In genomic region chr13:20359335-20359734, GRCh38 we compare ENCODE assay signal across 9 cellular contexts.
DNase-seq lines count a peak whose midpoint lies in the region; ATAC-seq and TF ChIP-seq lines count a peak whose summit lies in the region.
"Had no signal": no experiment of that assay in that cellular context is flagged by ENCODE, and none has a peak within 500 bp of the region (broad histone marks: within the 10 kb centered on the region; RNA-seq: fewer than 3 reads in every experiment).

No MANE protein-coding gene starts in this region.

- 91% methylated on average over 5 of the region's 5 CpGs for WGBS in prostate gland
- WGBS in right cardiac atrium, result 85% methylated on average over 5 of the region's 5 CpGs

- TF ChIP-seq POLR2A in prostate gland (IDR thresholded peaks at IDR 0.05), result no peak

- H3K27ac ChIP-seq in prostate gland (no peak overlapping the region), right cardiac atrium (ENCODE audit: low read length) (no peak overlapping the region)

- H3K36me3 ChIP-seq in prostate gland, result no peaks in the 10 kb centered on the region

- DNase-seq in AG20443 (ENCODE audit: low spot score) (peak; percentile 82), HPDE6-E6E7 (ENCODE audit: extremely low spot score) (peak; percentile 62), amniotic epithelial cell (ENCODE audit: low read depth) (peak; percentile 100), kidney glomerular epithelial cell (lab: John Stamatoyannopoulos, UW) (peak; percentile 92), prostate gland (ENCODE audit: low spot score) (no peak), AML-193 (lab: John Stamatoyannopoulos, UW) (no peak), right cardiac atrium (no peak)
- DNase-seq: posterior cingulate gyrus had no signal

- intact Hi-C loops in prostate gland (cut with DNase I), result no loop called here
- intact Hi-C loops in right cardiac atrium (cut with DNase I), result no loop called here

- H3K9me3 ChIP-seq in prostate gland (no peaks in the 10 kb centered on the region), right cardiac atrium (ENCODE audit: control insufficient read depth, low read length) (no peaks in the 10 kb centered on the region)

- H3K27me3 ChIP-seq in prostate gland (replicated peaks; ENCODE audit: insufficient read depth) (no peaks in the 10 kb centered on the region), right cardiac atrium (ENCODE audit: control insufficient read depth, insufficient read depth) (no peaks in the 10 kb centered on the region)

- H3K4me3 ChIP-seq in prostate gland, result no peak overlapping the region
- H3K4me3 ChIP-seq in right cardiac atrium (ENCODE audit: low read length), result no peak overlapping the region

- no peak for ATAC-seq in HG03432 (IDR thresholded peaks at IDR 0.05; ENCODE audit: unreplicated experiment)
- ATAC-seq in right cardiac atrium, result no peak

- TF ChIP-seq CTCF in prostate gland (IDR thresholded peaks at IDR 0.05), result no peak

- H3K4me1 ChIP-seq in prostate gland (replicated peaks) (no peaks in the 10 kb centered on the region), right cardiac atrium (ENCODE audit: control insufficient read depth, insufficient read depth, low read length) (no peaks in the 10 kb centered on the region)

Comparison
In these comparisons a context has a peak if more than half of its experiments do, and no peak if none do; other contexts are left out.
1. DNase-seq: peak in AG20443 (single experiment), HPDE6-E6E7 (single experiment), amniotic epithelial cell (single experiment) and kidney glomerular epithelial cell (single experiment); none in prostate gland (single experiment), AML-193 (0 of 2) and right cardiac atrium (0 of 3).